8 cellular contexts compared by ENCODE assay signal in genomic region chr20:45343867-45344721, GRCh38. TPM values are rescaled to one million over a fixed set of nuclear protein-coding genes. Genes with fewer than 3 reads are reported as not detected.
DNase-seq lines count a peak whose midpoint lies in the region; ATAC-seq and TF ChIP-seq lines count a peak whose summit lies in the region.

No MANE protein-coding gene starts in this region.

- H3K4me1 ChIP-seq in adipocyte (ENCODE audit: control insufficient read depth, insufficient read depth, low read length) (peaks cover 85% of the 10 kb centered on the region), iPS-20b (ENCODE audit: insufficient read depth, low read length) (peaks cover 78% of the 10 kb centered on the region), stomach smooth muscle (ENCODE audit: control insufficient read depth, insufficient read depth, low read length) (peaks cover 82% of the 10 kb centered on the region)

- H3K4me3 ChIP-seq in AG04450 (ENCODE audit: low read depth, low read length): peak overlapping the region; percentile 97
- peak overlapping the region; percentile 95 for H3K4me3 ChIP-seq in adipocyte (ENCODE audit: low read length)
- H3K4me3 ChIP-seq in iPS-20b (ENCODE audit: low read length): peak overlapping the region; percentile 68
- H3K4me3 ChIP-seq in stomach smooth muscle (ENCODE audit: low read length in 2 of 2): peak overlapping the region; percentile 77 to 91

- DNase-seq in AG04450 (ENCODE audit: low read depth, low spot score) (peak; percentile 71), HPDE6-E6E7 (ENCODE audit: extremely low spot score) (peak; percentile 93), adipocyte (ENCODE audit: low read depth) (peak; percentile 94), GM10266 (ENCODE audit: extremely low spot score) (no peak), ecto neural progenitor cell (ENCODE audit: low spot score) (no peak)

- POLR2A ChIA-PET in AG04450 (lab: Yijun Ruan, JAX): interaction anchor here (0.8 to 1.7 kb wide), 8 partner anchors 8 to 93 kb away, joined by 3 to 11 read pairs (median 4); partner anchors contain the start of gene SYS1

- H3K36me3 ChIP-seq in adipocyte (ENCODE audit: control insufficient read depth, insufficient read depth, low read length, severe bottlenecking): peaks cover 16% of the 10 kb centered on the region
- peaks cover 17% of the 10 kb centered on the region for H3K36me3 ChIP-seq in iPS-20b (ENCODE audit: insufficient read depth, low read depth, low read length)
- peaks cover 4 to 9% of the 10 kb centered on the region in 2 donors for H3K36me3 ChIP-seq in stomach smooth muscle (ENCODE audit: control insufficient read depth in 2 of 2, insufficient read depth in 2 of 2, low read length in 2 of 2)

- H3K27ac ChIP-seq in AG04450 (ENCODE audit: low read depth, low read length) (peak overlapping the region; percentile 89), iPS-20b (ENCODE audit: low read length) (peak overlapping the region; percentile 96), stomach smooth muscle (ENCODE audit: low read length) (peak overlapping the region; percentile 85)

- CTCF ChIA-PET in AG04450 (lab: Charles Lee): interaction anchor here (1.0 to 1.6 kb wide), 6 partner anchors 9 to 427 kb away, joined by 3 to 14 read pairs (median 4); partner anchors contain the start of gene SYS1

- no peak for ATAC-seq in GM21381 (IDR thresholded peaks at IDR 0.05; ENCODE audit: unreplicated experiment)

- H3K27me3 ChIP-seq in AG04450 (ENCODE audit: control insufficient read depth, insufficient read depth, low read length): no peaks in the 10 kb centered on the region
- no peaks in the 10 kb centered on the region for H3K27me3 ChIP-seq in adipocyte (replicated peaks; ENCODE audit: control insufficient read depth, insufficient read depth, low read length)
- H3K27me3 ChIP-seq in iPS-20b (ENCODE audit: insufficient read depth, low read length): peaks cover 7% of the 10 kb centered on the region; the same call in 1 of the 2 replicates
- H3K27me3 ChIP-seq in stomach smooth muscle (ENCODE audit: control insufficient read depth in 1 of 2, insufficient read depth in 2 of 2, low read length in 2 of 2): no peaks in the 10 kb centered on the region

- H3K9me3 ChIP-seq in AG04450 (ENCODE audit: control insufficient read depth, insufficient read depth, low read length) (no peaks in the 10 kb centered on the region; the same call in 1 of the 2 replicates), adipocyte (ENCODE audit: control insufficient read depth, low read length) (no peaks in the 10 kb centered on the region), iPS-20b (ENCODE audit: insufficient read depth, low read depth, low read length) (no peaks in the 10 kb centered on the region), stomach smooth muscle (ENCODE audit: control insufficient read depth in 2 of 2, low read length in 2 of 2) (no peaks in the 10 kb centered on the region)

- TF ChIP-seq CTCF in AG04450 (IDR thresholded peaks at IDR 0.05; ENCODE audit: low read depth, low read length) (no peak), GM10266 (IDR thresholded peaks at IDR 0.05; ENCODE audit: control insufficient read depth, insufficient read depth, low read depth, missing control alignments) (no peak)

- H3K9ac ChIP-seq in adipocyte (ENCODE audit: low read length): peak overlapping the region; percentile 93
- peak overlapping the region; percentile 89; the same call in 1 of the 2 replicates for H3K9ac ChIP-seq in iPS-20b (ENCODE audit: low read depth, low read length)
- H3K9ac ChIP-seq in stomach smooth muscle (ENCODE audit: low read length in 2 of 2): peak overlapping the region; percentile 58 to 95

RNA-seq across cellular contexts. Expression of gene SDC4, which starts 4.1 kb away (rescaled TPM):
- 177 and 204 TPM in 2 replicates for polyA plus RNA-seq in AG04450 (2011; rRNA removed)
- 280 and 309 TPM in 2 replicates for polyA minus RNA-seq in AG04450 (2011; rRNA and poly(A)+ RNA removed)

RNA-seq across cellular contexts. Expression of gene SYS1, which starts 18.9 kb away (rescaled TPM):
- 25.1 and 33.4 TPM in 2 replicates for polyA plus RNA-seq in AG04450 (2011; rRNA removed)
- polyA minus RNA-seq in AG04450 (2011; rRNA and poly(A)+ RNA removed): 37.9 and 46.4 TPM in 2 replicates

RNA-seq across cellular contexts. Expression of gene TP53TG5, which starts 34.0 kb away (rescaled TPM):
- not detected in 2 replicates for polyA plus RNA-seq in AG04450 (2011; rRNA removed)
- not detected in 2 replicates for polyA minus RNA-seq in AG04450 (2011; rRNA and poly(A)+ RNA removed)

RNA-seq across cellular contexts. Expression of gene MATN4, which starts 36.0 kb away (rescaled TPM):
- polyA plus RNA-seq in AG04450 (2011; rRNA removed): 0.04 TPM in 1 of 2 replicates, not detected in the other
- not detected in 2 replicates for polyA minus RNA-seq in AG04450 (2011; rRNA and poly(A)+ RNA removed)

RNA-seq across cellular contexts. Expression of gene RBPJL, which starts 37.5 kb away (rescaled TPM):
- not detected in 2 replicates for polyA plus RNA-seq in AG04450 (2011; rRNA removed)
- polyA minus RNA-seq in AG04450 (2011; rRNA and poly(A)+ RNA removed): not detected in 2 replicates

Comparison
In these comparisons a context has a peak if more than half of its experiments do, and no peak if none do; other contexts are left out.
1. DNase-seq: peak in AG04450 (single experiment), HPDE6-E6E7 (single experiment) and adipocyte (single experiment); none in GM10266 (single experiment) and ecto neural progenitor cell (single experiment).
2. Peak in every context shown above with its lines, with median percentiles within 50 percentile points of each other: H3K27ac ChIP-seq, H3K4me3 ChIP-seq and H3K9ac ChIP-seq.